ENCODE assay signal across 1 cellular context in the genomic region with DNA sequence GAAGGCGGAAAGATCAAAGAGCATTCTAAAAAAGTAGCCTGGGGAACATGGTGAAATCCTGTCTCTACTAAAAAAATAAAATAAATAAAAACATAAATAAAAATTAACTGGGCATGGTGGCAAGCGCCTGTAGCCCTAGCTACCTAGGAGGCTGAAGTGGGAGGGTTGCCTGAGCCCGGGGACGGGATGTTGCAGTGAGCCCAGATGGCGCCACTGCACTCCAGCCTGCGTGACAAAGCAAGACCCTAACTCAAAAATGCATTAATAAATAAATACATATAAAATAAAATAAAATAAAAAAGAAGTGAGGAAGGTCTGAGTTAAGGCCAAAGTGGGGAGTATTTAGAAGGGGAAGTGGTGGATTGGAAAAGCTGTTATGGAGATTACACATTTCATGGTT.
TF ChIP-seq lines count a peak whose summit lies in the region.

No MANE protein-coding gene starts in this region.

TF ChIP-seq in WTC11, 78 proteins besides CTCF, POLR2A, EP300 and RAD21 (continued from another document):
- TF ChIP-seq IRF1 (CRISPR knock-in tag; IDR thresholded peaks at IDR 0.05) = no peak
- TF ChIP-seq, protein P1, sequence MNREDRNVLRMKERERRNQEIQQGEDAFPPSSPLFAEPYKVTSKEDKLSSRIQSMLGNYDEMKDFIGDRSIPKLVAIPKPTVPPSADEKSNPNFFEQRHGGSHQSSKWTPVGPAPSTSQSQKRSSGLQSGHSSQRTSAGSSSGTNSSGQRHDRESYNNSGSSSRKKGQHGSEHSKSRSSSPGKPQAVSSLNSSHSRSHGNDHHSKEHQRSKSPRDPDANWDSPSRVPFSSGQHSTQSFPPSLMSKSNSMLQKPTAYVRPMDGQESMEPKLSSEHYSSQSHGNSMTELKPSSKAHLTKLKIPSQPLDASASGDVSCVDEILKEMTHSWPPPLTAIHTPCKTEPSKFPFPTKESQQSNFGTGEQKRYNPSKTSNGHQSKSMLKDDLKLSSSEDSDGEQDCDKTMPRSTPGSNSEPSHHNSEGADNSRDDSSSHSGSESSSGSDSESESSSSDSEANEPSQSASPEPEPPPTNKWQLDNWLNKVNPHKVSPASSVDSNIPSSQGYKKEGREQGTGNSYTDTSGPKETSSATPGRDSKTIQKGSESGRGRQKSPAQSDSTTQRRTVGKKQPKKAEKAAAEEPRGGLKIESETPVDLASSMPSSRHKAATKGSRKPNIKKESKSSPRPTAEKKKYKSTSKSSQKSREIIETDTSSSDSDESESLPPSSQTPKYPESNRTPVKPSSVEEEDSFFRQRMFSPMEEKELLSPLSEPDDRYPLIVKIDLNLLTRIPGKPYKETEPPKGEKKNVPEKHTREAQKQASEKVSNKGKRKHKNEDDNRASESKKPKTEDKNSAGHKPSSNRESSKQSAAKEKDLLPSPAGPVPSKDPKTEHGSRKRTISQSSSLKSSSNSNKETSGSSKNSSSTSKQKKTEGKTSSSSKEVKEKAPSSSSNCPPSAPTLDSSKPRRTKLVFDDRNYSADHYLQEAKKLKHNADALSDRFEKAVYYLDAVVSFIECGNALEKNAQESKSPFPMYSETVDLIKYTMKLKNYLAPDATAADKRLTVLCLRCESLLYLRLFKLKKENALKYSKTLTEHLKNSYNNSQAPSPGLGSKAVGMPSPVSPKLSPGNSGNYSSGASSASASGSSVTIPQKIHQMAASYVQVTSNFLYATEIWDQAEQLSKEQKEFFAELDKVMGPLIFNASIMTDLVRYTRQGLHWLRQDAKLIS (CRISPR knock-in tag; IDR thresholded peaks at IDR 0.05; ENCODE audit: borderline replicate concordance) = no peak
- TF ChIP-seq CBFB (CRISPR knock-in tag; IDR thresholded peaks at IDR 0.05; ENCODE audit: low read depth) = no peak
- TF ChIP-seq ZNF219 (CRISPR knock-in tag; IDR thresholded peaks at IDR 0.05; ENCODE audit: borderline replicate concordance) = no peak
- no peak for TF ChIP-seq ZNF317 (CRISPR knock-in tag; IDR thresholded peaks at IDR 0.05; ENCODE audit: borderline replicate concordance, low read depth)
- TF ChIP-seq, protein P2, sequence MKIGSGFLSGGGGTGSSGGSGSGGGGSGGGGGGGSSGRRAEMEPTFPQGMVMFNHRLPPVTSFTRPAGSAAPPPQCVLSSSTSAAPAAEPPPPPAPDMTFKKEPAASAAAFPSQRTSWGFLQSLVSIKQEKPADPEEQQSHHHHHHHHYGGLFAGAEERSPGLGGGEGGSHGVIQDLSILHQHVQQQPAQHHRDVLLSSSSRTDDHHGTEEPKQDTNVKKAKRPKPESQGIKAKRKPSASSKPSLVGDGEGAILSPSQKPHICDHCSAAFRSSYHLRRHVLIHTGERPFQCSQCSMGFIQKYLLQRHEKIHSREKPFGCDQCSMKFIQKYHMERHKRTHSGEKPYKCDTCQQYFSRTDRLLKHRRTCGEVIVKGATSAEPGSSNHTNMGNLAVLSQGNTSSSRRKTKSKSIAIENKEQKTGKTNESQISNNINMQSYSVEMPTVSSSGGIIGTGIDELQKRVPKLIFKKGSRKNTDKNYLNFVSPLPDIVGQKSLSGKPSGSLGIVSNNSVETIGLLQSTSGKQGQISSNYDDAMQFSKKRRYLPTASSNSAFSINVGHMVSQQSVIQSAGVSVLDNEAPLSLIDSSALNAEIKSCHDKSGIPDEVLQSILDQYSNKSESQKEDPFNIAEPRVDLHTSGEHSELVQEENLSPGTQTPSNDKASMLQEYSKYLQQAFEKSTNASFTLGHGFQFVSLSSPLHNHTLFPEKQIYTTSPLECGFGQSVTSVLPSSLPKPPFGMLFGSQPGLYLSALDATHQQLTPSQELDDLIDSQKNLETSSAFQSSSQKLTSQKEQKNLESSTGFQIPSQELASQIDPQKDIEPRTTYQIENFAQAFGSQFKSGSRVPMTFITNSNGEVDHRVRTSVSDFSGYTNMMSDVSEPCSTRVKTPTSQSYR (CRISPR knock-in tag; IDR thresholded peaks at IDR 0.05) = no peak
- no peak for TF ChIP-seq ZNF416 (CRISPR knock-in tag; IDR thresholded peaks at IDR 0.05)
- no peak for TF ChIP-seq NFYB (CRISPR knock-in tag; conservative IDR thresholded peaks at IDR 0.05; ENCODE audit: low read depth)
